8 cellular contexts compared by ENCODE assay signal in the genomic region with DNA sequence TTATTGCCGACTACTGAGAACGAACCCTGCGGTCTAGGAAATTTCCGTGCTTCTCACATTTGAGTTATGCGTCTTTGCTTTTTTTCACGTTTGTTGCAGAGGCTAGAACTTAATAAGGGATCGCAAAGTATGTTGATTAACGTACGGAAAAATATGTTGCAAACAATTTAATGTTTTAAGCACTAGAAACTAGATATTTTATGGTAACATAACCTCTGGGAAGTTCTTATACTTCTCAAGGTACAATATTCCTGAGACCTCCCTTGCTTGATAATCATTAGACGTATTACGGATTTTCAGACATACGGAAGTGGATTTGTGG. TPM values are rescaled to one million over a fixed set of nuclear protein-coding genes. Genes with fewer than 3 reads are reported as not detected.
A peak's percentile ranks its signal among the peaks of the same experiment; 100 is the strongest.
DNase-seq lines count a peak whose midpoint lies in the region; ATAC-seq, FAIRE-seq and TF ChIP-seq lines count a peak whose summit lies in the region.

No MANE protein-coding gene starts in this region.

- no peak for DNase-seq in H54 (ENCODE audit: insufficient read length, low spot score)
- DNase-seq in fibroblast of villous mesenchyme (ENCODE audit: low read depth), result no peak
- peak; percentile 4 for DNase-seq in pons (ENCODE audit: low spot score)
- DNase-seq in HK-2 (ENCODE audit: unreplicated experiment), result no peak
- DNase-seq in retina, result no peak

- peak; percentile 20 for FAIRE-seq in H54 (lab: Jason Lieb, UNC)

- TF ChIP-seq CTCF in WI38 (IDR thresholded peaks at IDR 0.05; ENCODE audit: low read depth, low read length), result no peak
- TF ChIP-seq CTCF in fibroblast of villous mesenchyme (IDR thresholded peaks at IDR 0.05; ENCODE audit: insufficient read depth, low read depth, low read length), result no peak

- TF ChIP-seq POLR2A in H54 (IDR thresholded peaks at IDR 0.05; ENCODE audit: low read depth, low read length), result no peak

- ATAC-seq in GM21737 (IDR thresholded peaks at IDR 0.05; ENCODE audit: unreplicated experiment) (no peak), GM21717 (IDR thresholded peaks at IDR 0.05; ENCODE audit: unreplicated experiment) (no peak)

- H3K4me3 ChIP-seq in WI38 (ENCODE audit: low read depth, low read length) (peak overlapping the region; percentile 73), fibroblast of villous mesenchyme (ENCODE audit: low read depth, low read length) (peak overlapping the region; percentile 72)

RNA-seq across cellular contexts. Expression of gene PRDM5, which starts 0.6 kb away (rescaled TPM):
- 23.8 and 30.7 TPM in 2 replicates for total RNA-seq in fibroblast of villous mesenchyme
